In genomic region chr7:33334349-33334748, GRCh38 we compare ENCODE assay signal across 8 cellular contexts.
A peak's percentile ranks its signal among the peaks of the same experiment; 100 is the strongest.
DNase-seq lines count a peak whose midpoint lies in the region; ATAC-seq, FAIRE-seq and TF ChIP-seq lines count a peak whose summit lies in the region.

No MANE protein-coding gene starts in this region.

- H3K27me3 ChIP-seq in astrocyte (ENCODE audit: insufficient read depth, low read length): no peaks in the 10 kb centered on the region

- no peaks in the 10 kb centered on the region for H3K36me3 Mint-ChIP-seq in astrocyte (ENCODE audit: low read depth, unreplicated experiment)

- H3K4me1 ChIP-seq in astrocyte (ENCODE audit: insufficient read depth, low read length): no peaks in the 10 kb centered on the region

- H3K4me3 Mint-ChIP-seq in astrocyte (ENCODE audit: unreplicated experiment): no peak overlapping the region

- peak; percentile 6 for DNase-seq in GM10266 (ENCODE audit: extremely low spot score)
- peak; percentile 31 for DNase-seq in NCI-H1092 (lab: John Stamatoyannopoulos, UW)
- DNase-seq in astrocyte (ENCODE audit: low read depth): peak; percentile 2
- peak; percentile 29 for DNase-seq in myocyte (ENCODE audit: low read depth)
- DNase-seq in stimulated activated CD4-positive, alpha-beta T cell treated with anti-CD3 and anti-CD28 coated beads, Interleukin-15, amount 100 ng/mL, for 24 hours: no peak
- no peak for DNase-seq in T1000 (lab: John Stamatoyannopoulos, UW)
- no peak for DNase-seq in pons (ENCODE audit: low spot score)

- H3K27me3 Mint-ChIP-seq in astrocyte (ENCODE audit: low read depth, unreplicated experiment): no peaks in the 10 kb centered on the region

- no peak overlapping the region for H3K4me3 ChIP-seq in astrocyte (ENCODE audit: insufficient read depth, low read depth, low read length)

- H3K9me3 Mint-ChIP-seq in astrocyte (ENCODE audit: unreplicated experiment): no peaks in the 10 kb centered on the region

- no peak for ATAC-seq in HG02973 (IDR thresholded peaks at IDR 0.05; ENCODE audit: unreplicated experiment)

- peaks cover 5% of the 10 kb centered on the region for H3K4me1 Mint-ChIP-seq in astrocyte (ENCODE audit: low read depth, unreplicated experiment)

- FAIRE-seq in astrocyte (lab: Jason Lieb, UNC): no peak

- no peak overlapping the region for H3K9ac ChIP-seq in astrocyte (ENCODE audit: low read length)

- no peak overlapping the region for H3K4me2 ChIP-seq in astrocyte (ENCODE audit: low read length)

- no peaks in the 10 kb centered on the region for H3K79me2 ChIP-seq in astrocyte (ENCODE audit: insufficient read depth, low read length)

- H3K27ac ChIP-seq in astrocyte (ENCODE audit: low read depth, low read length): no peak overlapping the region

- TF ChIP-seq CTCF in GM10266 (IDR thresholded peaks at IDR 0.05; ENCODE audit: control insufficient read depth, insufficient read depth, low read depth, missing control alignments): peak; percentile 29
- peak; percentile 26 for TF ChIP-seq CTCF in astrocyte (IDR thresholded peaks at IDR 0.05; ENCODE audit: insufficient read depth, low read depth, low read length)

- no peaks in the 10 kb centered on the region for H3K9me3 ChIP-seq in astrocyte (ENCODE audit: insufficient read depth, low read depth, low read length)

- H3K36me3 ChIP-seq in astrocyte (ENCODE audit: insufficient read depth, low read length): no peaks in the 10 kb centered on the region

- no peak overlapping the region for H2AFZ ChIP-seq in astrocyte (ENCODE audit: low read depth, low read length)

- H4K20me1 ChIP-seq in astrocyte (ENCODE audit: insufficient read depth, low read length): no peaks in the 10 kb centered on the region

- no peak overlapping the region for H3K27ac Mint-ChIP-seq in astrocyte (ENCODE audit: unreplicated experiment)

Comparison
In these comparisons a context has a peak if more than half of its experiments do, and no peak if none do; other contexts are left out.
1. DNase-seq: peak in GM10266 (single experiment), NCI-H1092 (single experiment), astrocyte (single experiment) and myocyte (single experiment); none in stimulated activated CD4-positive, alpha-beta T cell treated with anti-CD3 and anti-CD28 coated beads, Interleukin-15, amount 100 ng/mL, for 24 hours (single experiment), T1000 (single experiment) and pons (single experiment).